8 cellular contexts compared by ENCODE assay signal in genomic region chr2:27720004-27720551, GRCh38. TPM values are rescaled to one million over a fixed set of nuclear protein-coding genes. Genes with fewer than 3 reads are reported as not detected.
DNase-seq lines count a peak whose midpoint lies in the region; ATAC-seq, FAIRE-seq and TF ChIP-seq lines count a peak whose summit lies in the region.

No MANE protein-coding gene starts in this region.

- no peaks in the 10 kb centered on the region for H3K9me3 Mint-ChIP-seq in stimulated activated naive CD8-positive, alpha-beta T cell treated with anti-CD3 and anti-CD28 coated beads, Interleukin-15, Interleukin-2, amounts not matched to agents 100 ng/mL and 50 ng/mL, for 24 hours

- H3K4me2 ChIP-seq in A549 (peak overlapping the region; percentile 56), keratinocyte (ENCODE audit: control insufficient read depth, extremely low read depth, insufficient read depth, low read depth, low read length) (peak overlapping the region; percentile 33)

- TF ChIP-seq EP300 in A549 (IDR thresholded peaks at IDR 0.05) (peak; percentile 89; a peak in 4 of 5 replicates), tibial nerve (IDR thresholded peaks at IDR 0.05) (peak in 1 of 2 donors; percentile 32)

- no peaks in the 10 kb centered on the region for H4K20me1 ChIP-seq in keratinocyte (ENCODE audit: control insufficient read depth, extremely low read depth, insufficient read depth, low read length)

- H3K4me1 Mint-ChIP-seq in stimulated activated naive CD8-positive, alpha-beta T cell treated with anti-CD3 and anti-CD28 coated beads, Interleukin-15, Interleukin-2, amounts not matched to agents 100 ng/mL and 50 ng/mL, for 24 hours (ENCODE audit: low read depth), result peaks cover 42% of the 10 kb centered on the region

- TF ChIP-seq POLR2A in A549 (IDR thresholded peaks at IDR 0.05; ENCODE audit: low read length) (no peak), tibial nerve (IDR thresholded peaks at IDR 0.05) (no peak)

- dilution Hi-C loops in keratinocyte (cut with MboI; ENCODE audit: extremely low pct_ligation_motif_present, low sequenced_read_pairs), result no loop called here

- peak; percentile 97 for DNase-seq in A549 (ENCODE audit: low read depth in 1 of 2, low spot score in 1 of 2)
- peak; percentile 65 for DNase-seq in HT-29 (ENCODE audit: low spot score)
- DNase-seq in activated T-cell treated with anti-CD3 and anti-CD28 coated beads for 48 hours (ENCODE audit: low read depth), result peak; percentile 63
- DNase-seq in keratinocyte (ENCODE audit: low read depth, low spot score), result peak; percentile 98
- no peak for DNase-seq in tibial nerve (ENCODE audit: low spot score in 2 of 2)
- DNase-seq in NCI-H2107 treated with DMSO at 0.1 percent for 48 hours (lab: John Stamatoyannopoulos, UW; ENCODE audit: unreplicated experiment), result no peak
- no peak for DNase-seq in NCI-H1694 treated with DMSO at 0.1 percent for 48 hours (lab: John Stamatoyannopoulos, UW)

- under 1% methylated on average over 7 of the region's 7 CpGs for WGBS in A549 (ENCODE audit: missing lambda C conversion rate)
- 42 to 46% methylated on average over 7 of the region's 7 CpGs for WGBS in tibial nerve, 2 donors

- no peaks in the 10 kb centered on the region for H3K79me2 ChIP-seq in keratinocyte (ENCODE audit: control insufficient read depth, insufficient read depth, low read length)

- H3K9ac ChIP-seq in keratinocyte (ENCODE audit: control insufficient read depth, extremely low read depth, insufficient read depth, low read length), result peak overlapping the region; percentile 7

- H3K27ac Mint-ChIP-seq in stimulated activated naive CD8-positive, alpha-beta T cell treated with anti-CD3 and anti-CD28 coated beads, Interleukin-15, Interleukin-2, amounts not matched to agents 100 ng/mL and 50 ng/mL, for 24 hours, result no peak overlapping the region

- H3K9me1 ChIP-seq in keratinocyte (ENCODE audit: control insufficient read depth, extremely low read depth, insufficient read depth, low read length), result no peaks in the 10 kb centered on the region

- H3K36me3 ChIP-seq in keratinocyte (ENCODE audit: control insufficient read depth in 2 of 2, extremely low read depth in 1 of 2, insufficient read depth in 2 of 2, low read length in 2 of 2) (no peaks in the 10 kb centered on the region), tibial nerve (no peaks in the 10 kb centered on the region)

- H3K9me3 ChIP-seq in A549 (no peaks in the 10 kb centered on the region), keratinocyte (ENCODE audit: control insufficient read depth, low read depth, low read length) (no peaks in the 10 kb centered on the region), tibial nerve (no peaks in the 10 kb centered on the region)

- ATAC-seq in A549, result peak; percentile 74 to 80

- FAIRE-seq in A549 (lab: Jason Lieb, UNC), result peak; percentile 79
- peak; percentile 99 for FAIRE-seq in keratinocyte (lab: Jason Lieb, UNC)

- POLR2A ChIA-PET in A549 (lab: Yijun Ruan, JAX), result interaction anchor here (0.5 to 0.7 kb wide), 2 partner anchors 55 to 671 kb away, joined by 3 to 4 read pairs; no protein-coding TSS in a partner anchor

- H3K27me3 ChIP-seq in keratinocyte (ENCODE audit: control insufficient read depth, extremely low read depth, insufficient read depth, low read length) (no peaks in the 10 kb centered on the region), tibial nerve (no peaks in the 10 kb centered on the region)

- H3K4me1 ChIP-seq in A549 (peaks cover 78% of the 10 kb centered on the region), keratinocyte (ENCODE audit: control insufficient read depth, extremely low read depth, insufficient read depth, low read length) (peaks cover 39% of the 10 kb centered on the region), tibial nerve (peaks cover 0 to 48% (median 20%) of the 10 kb centered on the region in 4 donors)

- no peaks in the 10 kb centered on the region for H3K36me3 Mint-ChIP-seq in stimulated activated naive CD8-positive, alpha-beta T cell treated with anti-CD3 and anti-CD28 coated beads, Interleukin-15, Interleukin-2, amounts not matched to agents 100 ng/mL and 50 ng/mL, for 24 hours (ENCODE audit: low read depth)

- TF ChIP-seq RAD21 in A549 (conservative IDR thresholded peaks at IDR 0.05 in 1 of 2, IDR thresholded peaks at IDR 0.05 in 1 of 2), result peak in 1 of 2 experiments; percentile 42; a peak in 2 of 5 replicates

- no peak overlapping the region for H2AFZ ChIP-seq in keratinocyte (ENCODE audit: control insufficient read depth, low read length)

- CTCF ChIA-PET in A549 (lab: Yijun Ruan, JAX), result interaction anchor here (0.9 to 14.1 kb wide), 8 partner anchors 9 to 733 kb away, joined by 3 to 167 read pairs (median 4); no protein-coding TSS in a partner anchor

- H3K27ac ChIP-seq in A549, result peak overlapping the region; percentile 93 to 98
- H3K27ac ChIP-seq in keratinocyte (ENCODE audit: control insufficient read depth, insufficient read depth, low read length), result peak overlapping the region; percentile 32
- H3K27ac ChIP-seq in tibial nerve, result peak overlapping the region in 1 of 4 donors; percentile 18

- no peak overlapping the region for H3K4me3 ChIP-seq in A549
- H3K4me3 ChIP-seq in keratinocyte (ENCODE audit: control insufficient read depth in 2 of 3, extremely low read depth in 1 of 3, insufficient read depth in 2 of 3, low read depth in 1 of 3, low read length in 3 of 3), result no peak overlapping the region
- no peak overlapping the region for H3K4me3 ChIP-seq in tibial nerve

- peaks cover 15% of the 10 kb centered on the region for H3K27me3 Mint-ChIP-seq in stimulated activated naive CD8-positive, alpha-beta T cell treated with anti-CD3 and anti-CD28 coated beads, Interleukin-15, Interleukin-2, amounts not matched to agents 100 ng/mL and 50 ng/mL, for 24 hours

- peak overlapping the region; percentile 11 for H3K4me3 Mint-ChIP-seq in stimulated activated naive CD8-positive, alpha-beta T cell treated with anti-CD3 and anti-CD28 coated beads, Interleukin-15, Interleukin-2, amounts not matched to agents 100 ng/mL and 50 ng/mL, for 24 hours

- no peak for TF ChIP-seq CTCF in A549 (IDR thresholded peaks at IDR 0.05)
- TF ChIP-seq CTCF in keratinocyte (optimal IDR thresholded peaks at IDR 0.05 in 1 of 3, IDR thresholded peaks at IDR 0.05 in 1 of 3, conservative IDR thresholded peaks at IDR 0.05 in 1 of 3; ENCODE audit: extremely low read depth in 1 of 3, insufficient read depth in 2 of 3, low read length in 3 of 3), result no peak
- TF ChIP-seq CTCF in tibial nerve (IDR thresholded peaks at IDR 0.05), result no peak

TF ChIP-seq in A549, 52 proteins besides CTCF, POLR2A, EP300 and RAD21 (continues in another document):
- TF ChIP-seq ZSCAN20 (CRISPR knock-in tag; IDR thresholded peaks at IDR 0.05) (no peak), SMC3 (IDR thresholded peaks at IDR 0.05) (peak; percentile 43; the same call in 2 of the 3 replicates)

RNA-seq across cellular contexts. Expression of gene MRPL33, which starts 51.4 kb away (rescaled TPM):
- polyA plus RNA-seq in A549 (2011; rRNA removed) (171 and 287 TPM in 2 replicates), A549 (2017; fragmentation: RNase III; extraction: RNeasy Plus Mini Kit Qiagen cat#74134 plus additional on column Dnase treatment) (492 to 595 TPM (median 497 TPM) in 3 replicates), keratinocyte (51.9 to 110 TPM (median 94.4 TPM) in 3 replicates)
- polyA plus RNA-seq in A549 (2012; cell fraction: cytosol; rRNA removed), result 89.0 and 108 TPM in 2 replicates
- 16.2 and 28.5 TPM in 2 replicates for polyA plus RNA-seq in A549 (2012; cell fraction: nucleus; rRNA removed)
- 11.8 and 17.2 TPM in 2 replicates for polyA minus RNA-seq in A549 (2011; rRNA and poly(A)+ RNA removed)
- total RNA-seq in HT-29 (2014; rRNA removed; shearing (Covaris generic)), result 64.9 and 72.1 TPM in 2 replicates
- polyA plus RNA-seq in keratinocyte (2011; ENCODE audit: low read depth), result 184 TPM
- 99.0 and 109 TPM in 2 replicates for polyA plus RNA-seq in keratinocyte (2011; cell fraction: cytosol; rRNA removed)
- 27.6 and 50.4 TPM in 2 replicates for polyA plus RNA-seq in keratinocyte (2011; cell fraction: nucleus; rRNA removed)
- polyA plus RNA-seq in keratinocyte (2012; ENCODE audit: low replicate concordance), result 87.9 and 140 TPM in 2 replicates
- polyA minus RNA-seq in keratinocyte, result 0.82 to 7.8 TPM (median 2.7 TPM) in 3 replicates
- 10.9 TPM for polyA minus RNA-seq in keratinocyte (2011; cell fraction: cytosol; rRNA and poly(A)+ RNA removed)
- 9.3 and 11.8 TPM in 2 replicates for polyA minus RNA-seq in keratinocyte (2011; cell fraction: nucleus; rRNA and poly(A)+ RNA removed)
- 100 to 1,000 TPM; 101 to 186 (median 119) TPM for total RNA-seq in tibial nerve

RNA-seq across cellular contexts. Expression of gene SLC4A1AP, which starts 56.4 kb away (rescaled TPM):
- 21.1 and 33.0 TPM in 2 replicates for polyA plus RNA-seq in A549 (2011; rRNA removed)
- 13.0 and 13.6 TPM in 2 replicates for polyA plus RNA-seq in A549 (2012; cell fraction: cytosol; rRNA removed)
- polyA plus RNA-seq in A549 (2012; cell fraction: nucleus; rRNA removed), result 18.0 and 18.2 TPM in 2 replicates
- polyA plus RNA-seq in A549 (2017; fragmentation: RNase III; extraction: RNeasy Plus Mini Kit Qiagen cat#74134 plus additional on column Dnase treatment), result 30.0 to 32.6 TPM (median 31.8 TPM) in 3 replicates
- polyA minus RNA-seq in A549 (2011; rRNA and poly(A)+ RNA removed), result 7.2 and 11.3 TPM in 2 replicates
- total RNA-seq in HT-29 (2014; rRNA removed; shearing (Covaris generic)), result 20.9 and 22.2 TPM in 2 replicates
- polyA plus RNA-seq in keratinocyte, result 10.3 to 17.0 TPM (median 13.5 TPM) in 3 replicates
- polyA plus RNA-seq in keratinocyte (2011; ENCODE audit: low read depth), result 56.3 TPM
- polyA plus RNA-seq in keratinocyte (2011; cell fraction: cytosol; rRNA removed), result 12.6 and 15.0 TPM in 2 replicates
- 20.6 and 27.6 TPM in 2 replicates for polyA plus RNA-seq in keratinocyte (2011; cell fraction: nucleus; rRNA removed)
- 19.9 and 24.1 TPM in 2 replicates for polyA plus RNA-seq in keratinocyte (2012; ENCODE audit: low replicate concordance)
- 5.0 to 6.8 TPM (median 6.0 TPM) in 3 replicates for polyA minus RNA-seq in keratinocyte
- 10.7 TPM for polyA minus RNA-seq in keratinocyte (2011; cell fraction: cytosol; rRNA and poly(A)+ RNA removed)
- 8.3 and 10.8 TPM in 2 replicates for polyA minus RNA-seq in keratinocyte (2011; cell fraction: nucleus; rRNA and poly(A)+ RNA removed)
- 10 to 100 TPM; 22.9 to 31.2 (median 28.6) TPM for total RNA-seq in tibial nerve

RNA-seq across cellular contexts. Expression of gene SUPT7L, which starts 56.7 kb away (rescaled TPM):
- polyA plus RNA-seq in A549 (2011; rRNA removed) (67.0 and 73.1 TPM in 2 replicates), A549 (2017; fragmentation: RNase III; extraction: RNeasy Plus Mini Kit Qiagen cat#74134 plus additional on column Dnase treatment) (34.5 to 41.2 TPM (median 39.5 TPM) in 3 replicates), keratinocyte (30.4 to 39.8 TPM (median 38.5 TPM) in 3 replicates)
- 34.5 and 40.3 TPM in 2 replicates for polyA plus RNA-seq in A549 (2012; cell fraction: cytosol; rRNA removed)
- polyA plus RNA-seq in A549 (2012; cell fraction: nucleus; rRNA removed), result 43.4 and 61.7 TPM in 2 replicates
- 51.2 and 51.3 TPM in 2 replicates for polyA minus RNA-seq in A549 (2011; rRNA and poly(A)+ RNA removed)
- total RNA-seq in HT-29 (2014; rRNA removed; shearing (Covaris generic)), result 21.4 and 22.9 TPM in 2 replicates
- 9.7 TPM for polyA plus RNA-seq in keratinocyte (2011; ENCODE audit: low read depth)
- 19.8 and 27.1 TPM in 2 replicates for polyA plus RNA-seq in keratinocyte (2011; cell fraction: cytosol; rRNA removed)
- polyA plus RNA-seq in keratinocyte (2011; cell fraction: nucleus; rRNA removed), result 110 and 119 TPM in 2 replicates
- 20.7 and 21.2 TPM in 2 replicates for polyA plus RNA-seq in keratinocyte (2012; ENCODE audit: low replicate concordance)
- polyA minus RNA-seq in keratinocyte, result 21.2 to 31.2 TPM (median 31.2 TPM) in 3 replicates
- polyA minus RNA-seq in keratinocyte (2011; cell fraction: cytosol; rRNA and poly(A)+ RNA removed), result 15.7 TPM
- polyA minus RNA-seq in keratinocyte (2011; cell fraction: nucleus; rRNA and poly(A)+ RNA removed), result 28.8 and 34.4 TPM in 2 replicates
- 10 to 100 TPM; 30.2 to 36.3 (median 33.8) TPM for total RNA-seq in tibial nerve

Comparison
In these comparisons a context has a peak if more than half of its experiments do, and no peak if none do; other contexts are left out.
1. DNase-seq: peak in A549 (2 of 2), HT-29 (single experiment), activated T-cell treated with anti-CD3 and anti-CD28 coated beads for 48 hours (single experiment) and keratinocyte (single experiment); none in tibial nerve (0 of 2), NCI-H2107 treated with DMSO at 0.1 percent for 48 hours (single experiment) and NCI-H1694 treated with DMSO at 0.1 percent for 48 hours (single experiment).